In genomic region chr2:110687775-110688484, GRCh38 we compare ENCODE assay signal across 19 cellular contexts. TPM values are rescaled to one million over a fixed set of nuclear protein-coding genes. Genes with fewer than 3 reads are reported as not detected.
"Had no signal": no experiment of that assay in that cellular context is flagged by ENCODE, and none has a peak within 500 bp of the region (broad histone marks: within the 10 kb centered on the region; RNA-seq: fewer than 3 reads in every experiment).

No MANE protein-coding gene starts in this region.

RNA-seq across cellular contexts. Expression of gene ACOXL, which starts 44.4 kb away (rescaled TPM):
- total RNA-seq: chondrocyte, endothelial cell of umbilical vein, esophagus muscularis mucosa, fibroblast of lung, gastroesophageal sphincter, lower leg skin, lung microvascular endothelial cell, mucosa of gallbladder, osteocyte, psoas muscle, renal cortical epithelial cell, right cardiac atrium, sigmoid colon, skeletal muscle tissue, subcutaneous adipose tissue, temporal lobe, vagina had no signal
- polyA plus RNA-seq: endothelial cell of umbilical vein; fibroblast of lung; heart left ventricle; naive thymus-derived CD4-positive, alpha-beta T cell had no signal
